16 cellular contexts compared by ENCODE assay signal in genomic region chr5:141973871-141974595, GRCh38. TPM values are rescaled to one million over a fixed set of nuclear protein-coding genes. Genes with fewer than 3 reads are reported as not detected.
A peak's percentile ranks its signal among the peaks of the same experiment; 100 is the strongest.
DNase-seq lines count a peak whose midpoint lies in the region; ATAC-seq and TF ChIP-seq lines count a peak whose summit lies in the region.
"Had no signal": no experiment of that assay in that cellular context is flagged by ENCODE, and none has a peak within 500 bp of the region (broad histone marks: within the 10 kb centered on the region; RNA-seq: fewer than 3 reads in every experiment).

No MANE protein-coding gene starts in this region.

- no peaks in the 10 kb centered on the region for H3K9me3 Mint-ChIP-seq in activated CD8-positive, alpha-beta T cell treated with anti-CD3 and anti-CD28 coated beads for 36 hours
- H3K9me3 Mint-ChIP-seq in activated CD8-positive, alpha-beta T cell treated with anti-CD3 and anti-CD28 coated beads, Interleukin-2, amount 10 ng/mL, durations not matched to agents 7 days and 5 days (ENCODE audit: insufficient read depth): no peaks in the 10 kb centered on the region
- no peaks in the 10 kb centered on the region for H3K9me3 Mint-ChIP-seq in osteocyte (ENCODE audit: unreplicated experiment)
- H3K9me3 Mint-ChIP-seq: immature natural killer cell had no signal

- no peaks in the 10 kb centered on the region for H3K9me3 ChIP-seq in ovary
- H3K9me3 ChIP-seq: pancreas, Peyer's patch, thoracic aorta had no signal

- H3K4me3 Mint-ChIP-seq in activated CD8-positive, alpha-beta T cell treated with anti-CD3 and anti-CD28 coated beads for 36 hours: peak overlapping the region; percentile 11
- H3K4me3 Mint-ChIP-seq in activated CD8-positive, alpha-beta T cell treated with anti-CD3 and anti-CD28 coated beads, Interleukin-2, amount 10 ng/mL, durations not matched to agents 7 days and 5 days: no peak overlapping the region
- H3K4me3 Mint-ChIP-seq in osteocyte (ENCODE audit: unreplicated experiment): no peak overlapping the region
- H3K4me3 Mint-ChIP-seq: immature natural killer cell had no signal

- POLR2A ChIA-PET in activated CD8-positive, alpha-beta T cell treated with anti-CD3 and anti-CD28 coated beads for 36 hours (lab: Charles Lee): no interaction called here
- POLR2A ChIA-PET in activated CD8-positive, alpha-beta T cell treated with anti-CD3 and anti-CD28 coated beads, Interleukin-2, amount 10 ng/mL, durations not matched to agents 7 days and 5 days (lab: Charles Lee): no interaction called here

- ATAC-seq in activated CD8-positive, alpha-beta T cell treated with anti-CD3 and anti-CD28 coated beads for 36 hours: peak; percentile 7
- no peak for ATAC-seq in activated CD8-positive, alpha-beta T cell treated with anti-CD3 and anti-CD28 coated beads, Interleukin-2, amount 10 ng/mL, durations not matched to agents 7 days and 5 days
- ATAC-seq: HCT116, pancreas had no signal

- H3K27ac Mint-ChIP-seq in activated CD8-positive, alpha-beta T cell treated with anti-CD3 and anti-CD28 coated beads for 36 hours: peak overlapping the region; percentile 86
- H3K27ac Mint-ChIP-seq in activated CD8-positive, alpha-beta T cell treated with anti-CD3 and anti-CD28 coated beads, Interleukin-2, amount 10 ng/mL, durations not matched to agents 7 days and 5 days: no peak overlapping the region
- H3K27ac Mint-ChIP-seq in osteocyte (ENCODE audit: unreplicated experiment): peak overlapping the region; percentile 18

- DNase-seq in activated CD8-positive, alpha-beta T cell treated with anti-CD3 and anti-CD28 coated beads for 36 hours: no peak
- DNase-seq in activated CD8-positive, alpha-beta T cell treated with anti-CD3 and anti-CD28 coated beads, Interleukin-2, amount 10 ng/mL, durations not matched to agents 7 days and 5 days: no peak
- DNase-seq in NCI-H226 (peak; percentile 36), cardiac fibroblast (ENCODE audit: low read depth in 2 of 2) (peak; percentile 20 to 66), osteocyte (ENCODE audit: extremely low spot score, unreplicated experiment) (no peak), NCI-H1930 (lab: John Stamatoyannopoulos, UW) (no peak), ovary (no peak)
- no peak for DNase-seq in central memory CD4-positive, alpha-beta T cell
- DNase-seq: activated CD4-positive, alpha-beta T cell treated with anti-CD3 and anti-CD28 coated beads for 48 hours; immature natural killer cell; NCI-H524; pancreas; Peyer's patch; stimulated activated CD4-positive, alpha-beta T cell treated with anti-CD3 and anti-CD28 coated beads, Interleukin-12 subunit alpha, Interleukin-12 subunit beta, amount 100 ng/mL, for 4 hours had no signal

- peaks cover 2% of the 10 kb centered on the region for H3K4me1 ChIP-seq in ovary (ENCODE audit: insufficient read depth)

- no peak for TF ChIP-seq CTCF in activated CD8-positive, alpha-beta T cell treated with anti-CD3 and anti-CD28 coated beads for 36 hours (IDR thresholded peaks at IDR 0.05)
- TF ChIP-seq CTCF in cardiac fibroblast (IDR thresholded peaks at IDR 0.05; ENCODE audit: low read depth, low read length): no peak
- TF ChIP-seq CTCF in osteocyte (IDR thresholded peaks at IDR 0.05): no peak
- no peak for TF ChIP-seq CTCF in ovary (IDR thresholded peaks at IDR 0.05)

- no peak overlapping the region for H3K27ac ChIP-seq in ovary
- H3K27ac ChIP-seq: pancreas, thoracic aorta had no signal

- H3K36me3 Mint-ChIP-seq in activated CD8-positive, alpha-beta T cell treated with anti-CD3 and anti-CD28 coated beads for 36 hours (ENCODE audit: low read depth): peaks cover 42% of the 10 kb centered on the region
- H3K36me3 Mint-ChIP-seq in activated CD8-positive, alpha-beta T cell treated with anti-CD3 and anti-CD28 coated beads, Interleukin-2, amount 10 ng/mL, durations not matched to agents 7 days and 5 days (ENCODE audit: low read depth): peaks cover 44% of the 10 kb centered on the region
- peaks cover 35% of the 10 kb centered on the region for H3K36me3 Mint-ChIP-seq in osteocyte (ENCODE audit: unreplicated experiment)

- TF ChIP-seq EP300 in ovary (IDR thresholded peaks at IDR 0.05): no peak

- H3K4me3 ChIP-seq in cardiac fibroblast (replicated peaks in 1 of 2; ENCODE audit: low read depth in 2 of 2, low read length in 2 of 2) (no peak overlapping the region), ovary (no peak overlapping the region)
- H3K4me3 ChIP-seq: pancreas, Peyer's patch, thoracic aorta had no signal

- no peaks in the 10 kb centered on the region for H3K27me3 Mint-ChIP-seq in activated CD8-positive, alpha-beta T cell treated with anti-CD3 and anti-CD28 coated beads for 36 hours
- H3K27me3 Mint-ChIP-seq in activated CD8-positive, alpha-beta T cell treated with anti-CD3 and anti-CD28 coated beads, Interleukin-2, amount 10 ng/mL, durations not matched to agents 7 days and 5 days (ENCODE audit: low read depth): no peaks in the 10 kb centered on the region
- no peaks in the 10 kb centered on the region for H3K27me3 Mint-ChIP-seq in osteocyte (ENCODE audit: unreplicated experiment)

- H3K36me3 ChIP-seq in ovary: no peaks in the 10 kb centered on the region

- CTCF ChIA-PET in activated CD8-positive, alpha-beta T cell treated with anti-CD3 and anti-CD28 coated beads for 36 hours (lab: Charles Lee): interaction anchor here (1.7 to 6.4 kb wide), 2 partner anchors 15 to 171 kb away, joined by 5 to 126 read pairs; partner anchors contain the start of gene PCDH12
- CTCF ChIA-PET in activated CD8-positive, alpha-beta T cell treated with anti-CD3 and anti-CD28 coated beads, Interleukin-2, amount 10 ng/mL, durations not matched to agents 7 days and 5 days (lab: Charles Lee): interaction anchor here (6.0 kb wide), 1 partner anchor 18 kb away, joined by 76 read pairs; no protein-coding TSS in a partner anchor

- 57 to 68% (median 68%) methylated on average over 1 of the region's 1 CpG for WGBS in ovary, 3 donors

- intact Hi-C loops in activated CD8-positive, alpha-beta T cell treated with anti-CD3 and anti-CD28 coated beads for 36 hours (cut with micrococcal nuclease): loop anchor here (5.0 kb wide), 1 partner anchor 33 kb away; no protein-coding TSS in a partner anchor
- intact Hi-C loops in ovary (cut with DNase I): no loop called here

- H3K4me1 Mint-ChIP-seq in activated CD8-positive, alpha-beta T cell treated with anti-CD3 and anti-CD28 coated beads for 36 hours (ENCODE audit: low read depth): peaks cover 40% of the 10 kb centered on the region
- H3K4me1 Mint-ChIP-seq in activated CD8-positive, alpha-beta T cell treated with anti-CD3 and anti-CD28 coated beads, Interleukin-2, amount 10 ng/mL, durations not matched to agents 7 days and 5 days (ENCODE audit: low read depth): peaks cover 31% of the 10 kb centered on the region
- H3K4me1 Mint-ChIP-seq in osteocyte (ENCODE audit: unreplicated experiment): peaks cover 30% of the 10 kb centered on the region

- TF ChIP-seq POLR2A in ovary (IDR thresholded peaks at IDR 0.05): no peak

- no peaks in the 10 kb centered on the region for H3K27me3 ChIP-seq in ovary
- H3K27me3 ChIP-seq: pancreas, Peyer's patch had no signal

RNA-seq across cellular contexts. Expression of gene RNF14, which starts 5.1 kb away (rescaled TPM):
- total RNA-seq in activated CD8-positive, alpha-beta T cell treated with anti-CD3 and anti-CD28 coated beads for 36 hours: 10 to 100 TPM; 34.1 to 35.0 TPM
- 10 to 100 TPM; 22.2 to 26.0 TPM for total RNA-seq in activated CD8-positive, alpha-beta T cell treated with anti-CD3 and anti-CD28 coated beads, Interleukin-2, amount 10 ng/mL, durations not matched to agents 7 days and 5 days
- 66.8 and 73.8 TPM in 2 replicates for total RNA-seq in osteocyte
- 10 to 100 TPM; 26.0 to 55.4 (median 42.6) TPM for total RNA-seq in ovary
- 10 to 100 TPM; 28.7 to 74.9 TPM for polyA plus RNA-seq in ovary

RNA-seq across cellular contexts. Expression of gene PCDH12, which starts 16.0 kb away (rescaled TPM):
- total RNA-seq in activated CD8-positive, alpha-beta T cell treated with anti-CD3 and anti-CD28 coated beads for 36 hours: under 1 TPM; 0.31 to 0.61 TPM
- under 1 TPM; 0.26 to 0.29 TPM for total RNA-seq in activated CD8-positive, alpha-beta T cell treated with anti-CD3 and anti-CD28 coated beads, Interleukin-2, amount 10 ng/mL, durations not matched to agents 7 days and 5 days
- not detected in 2 replicates for total RNA-seq in osteocyte
- total RNA-seq in ovary: 1 to 10 TPM in 5 of 7 donors, under 1 TPM in 2; 0.61 to 3.6 (median 2.1) TPM
- polyA plus RNA-seq in ovary: 10 to 100 TPM in 1 of 2 donors, 1 to 10 TPM in 1; 1.6 to 11.1 TPM

RNA-seq across cellular contexts. Expression of gene GNPDA1, which starts 38.8 kb away (rescaled TPM):
- 10 to 100 TPM; 82.4 to 88.3 TPM for total RNA-seq in activated CD8-positive, alpha-beta T cell treated with anti-CD3 and anti-CD28 coated beads for 36 hours
- total RNA-seq in activated CD8-positive, alpha-beta T cell treated with anti-CD3 and anti-CD28 coated beads, Interleukin-2, amount 10 ng/mL, durations not matched to agents 7 days and 5 days: 10 to 100 TPM; 34.9 to 41.0 TPM
- total RNA-seq in osteocyte (51.4 and 52.0 TPM in 2 replicates), ovary (10 to 100 TPM; 20.3 to 40.9 (median 35.1) TPM)
- 100 to 1,000 TPM in 1 of 2 donors, 10 to 100 TPM in 1; 23.2 to 108 TPM for polyA plus RNA-seq in ovary

RNA-seq across cellular contexts. Expression of gene DELE1, which starts 50.4 kb away (rescaled TPM):
- 10 to 100 TPM; 50.1 to 57.4 TPM for total RNA-seq in activated CD8-positive, alpha-beta T cell treated with anti-CD3 and anti-CD28 coated beads for 36 hours
- total RNA-seq in activated CD8-positive, alpha-beta T cell treated with anti-CD3 and anti-CD28 coated beads, Interleukin-2, amount 10 ng/mL, durations not matched to agents 7 days and 5 days: 10 to 100 TPM; 65.7 to 65.8 TPM
- total RNA-seq in osteocyte: 60.2 and 64.1 TPM in 2 replicates
- total RNA-seq in ovary: 10 to 100 TPM; 42.1 to 69.8 (median 52.9) TPM
- 10 to 100 TPM; 39.0 to 43.4 TPM for polyA plus RNA-seq in ovary

Comparison
In these comparisons a context has a peak if more than half of its experiments do, and no peak if none do; other contexts are left out.
1. DNase-seq: peak in NCI-H226 (single experiment) and cardiac fibroblast (2 of 2); none in activated CD8-positive, alpha-beta T cell treated with anti-CD3 and anti-CD28 coated beads for 36 hours (single experiment), activated CD8-positive, alpha-beta T cell treated with anti-CD3 and anti-CD28 coated beads, Interleukin-2, amount 10 ng/mL, durations not matched to agents 7 days and 5 days (single experiment), osteocyte (single experiment), central memory CD4-positive, alpha-beta T cell (single experiment), NCI-H1930 (0 of 2) and ovary (0 of 5).